19 cellular contexts compared by ENCODE assay signal in genomic region chr20:16078172-16078898, GRCh38.
"Had no signal": no experiment of that assay in that cellular context is flagged by ENCODE, and none has a peak within 500 bp of the region (broad histone marks: within the 10 kb centered on the region; RNA-seq: fewer than 3 reads in every experiment).

No MANE protein-coding gene starts in this region.

- H3K4me1 ChIP-seq: foreskin keratinocyte, left lung, prostate gland, suprapubic skin had no signal

- H3K27me3 Mint-ChIP-seq: dendritic cell treated with granulocyte-macrophage colony-stimulating factor and Interleukin-4, amounts not matched to agents 40 ng/mL and 50 ng/mL, for 4 days; stimulated activated naive CD8-positive, alpha-beta T cell treated with anti-CD3 and anti-CD28 coated beads, Interleukin-15, amount 100 ng/mL, for 72 hours had no signal

- H3K27ac ChIP-seq: foreskin keratinocyte, left lung, prostate gland, suprapubic skin, tibial nerve, WERI-Rb-1 had no signal

- H3K9me3 ChIP-seq: left lung, prostate gland, suprapubic skin, tibial nerve had no signal

- H3K36me3 ChIP-seq: left lung, prostate gland, suprapubic skin, tibial nerve, WERI-Rb-1 had no signal

- ATAC-seq: activated naive CD4-positive, alpha-beta T cell treated with anti-CD3 and anti-CD28 coated beads, Interleukin-2, amount 50 U/mL, for 72 hours; foreskin keratinocyte; left lung; natural killer cell; stimulated activated naive CD8-positive, alpha-beta T cell treated with anti-CD3 and anti-CD28 coated beads, Interleukin-15, amount 100 ng/mL, for 72 hours had no signal

- H3K27me3 ChIP-seq: foreskin keratinocyte, left lung, suprapubic skin, tibial nerve had no signal

- H3K9me3 Mint-ChIP-seq: dendritic cell treated with granulocyte-macrophage colony-stimulating factor and Interleukin-4, amounts not matched to agents 40 ng/mL and 50 ng/mL, for 4 days; natural killer cell had no signal

- DNase-seq: activated T-cell treated with anti-CD3 and anti-CD28 coated beads, Interleukin-2, amount 50 U/mL, for 1 hour; aorta; effector CD4-positive, alpha-beta T cell; erythroblast; foreskin keratinocyte; kidney glomerular epithelial cell; left lung; natural killer cell; stimulated activated CD4-positive, alpha-beta T cell treated with anti-CD3 and anti-CD28 coated beads, Interleukin-12 subunit alpha, Interleukin-12 subunit beta, amount 100 ng/mL, for 4 hours; stimulated activated CD4-positive, alpha-beta T cell treated with anti-CD3 and anti-CD28 coated beads, Interleukin-4, amount 100 ng/mL, for 4 hours; stimulated activated naive CD8-positive, alpha-beta T cell treated with anti-CD3 and anti-CD28 coated beads, Interleukin-15, amount 100 ng/mL, for 72 hours; WERI-Rb-1 had no signal

- H3K27ac Mint-ChIP-seq: activated naive CD4-positive, alpha-beta T cell treated with anti-CD3 and anti-CD28 coated beads, Interleukin-2, amount 50 U/mL, for 72 hours; brain; dendritic cell treated with granulocyte-macrophage colony-stimulating factor and Interleukin-4, amounts not matched to agents 40 ng/mL and 50 ng/mL, for 4 days; natural killer cell; stimulated activated naive CD8-positive, alpha-beta T cell treated with anti-CD3 and anti-CD28 coated beads, Interleukin-15, amount 100 ng/mL, for 72 hours had no signal

- H3K36me3 Mint-ChIP-seq: brain, natural killer cell had no signal

- H3K4me1 Mint-ChIP-seq: stimulated activated naive CD8-positive, alpha-beta T cell treated with anti-CD3 and anti-CD28 coated beads, Interleukin-15, amount 100 ng/mL, for 72 hours had no signal

- H3K4me3 Mint-ChIP-seq: brain; dendritic cell treated with granulocyte-macrophage colony-stimulating factor and Interleukin-4, amounts not matched to agents 40 ng/mL and 50 ng/mL, for 4 days; natural killer cell; stimulated activated naive CD8-positive, alpha-beta T cell treated with anti-CD3 and anti-CD28 coated beads, Interleukin-15, amount 100 ng/mL, for 72 hours had no signal

- H3K4me3 ChIP-seq: left lung, lung, prostate gland, suprapubic skin, tibial nerve had no signal
